In the genomic region with DNA sequence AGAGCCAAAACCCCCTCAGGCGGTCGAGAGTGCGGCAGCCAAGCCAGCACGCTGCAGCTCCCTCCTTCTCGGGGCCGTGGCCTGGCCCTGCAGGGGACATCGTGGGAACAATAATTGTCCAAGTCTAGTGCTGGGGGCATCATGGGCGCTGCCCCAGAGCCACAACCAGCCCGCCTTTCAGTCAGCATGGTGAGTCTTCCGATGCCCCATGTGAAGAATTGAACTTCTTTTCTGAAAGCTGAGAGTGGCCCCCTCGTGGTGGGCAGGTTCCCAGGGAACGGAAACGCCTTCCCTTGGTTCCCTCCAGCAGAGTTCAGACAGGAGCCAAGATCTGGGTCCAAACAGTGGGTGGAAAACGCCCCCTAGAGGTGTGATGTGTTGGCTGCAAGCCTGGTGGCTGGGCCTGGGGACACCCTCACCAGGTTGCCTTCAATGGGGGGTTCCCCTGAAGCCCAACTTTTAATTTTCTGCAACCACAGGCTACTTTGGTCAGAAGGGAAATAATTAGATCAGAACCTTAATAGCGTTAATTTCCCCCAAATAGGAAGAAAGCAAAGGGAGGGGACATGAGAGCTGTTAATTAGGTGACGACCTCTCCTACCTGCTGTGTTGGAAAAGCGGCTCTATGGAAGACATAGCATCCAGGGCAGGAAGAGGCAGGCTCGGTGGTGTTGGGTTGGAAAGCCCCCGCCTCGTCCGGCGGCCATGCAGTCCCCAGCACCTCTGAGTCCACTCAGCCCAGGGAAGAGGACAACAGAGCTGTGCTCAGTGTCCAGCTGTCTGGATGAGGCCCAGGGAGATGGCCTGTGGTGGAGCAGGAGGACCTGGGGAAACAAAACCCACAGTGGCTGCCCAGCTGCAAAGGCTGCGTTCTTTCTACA, we compare ENCODE assay signal across 9 cellular contexts. TPM values are rescaled to one million over a fixed set of nuclear protein-coding genes. Genes with fewer than 3 reads are reported as not detected.
DNase-seq lines count a peak whose midpoint lies in the region; ATAC-seq and TF ChIP-seq lines count a peak whose summit lies in the region.
"Had no signal": no experiment of that assay in that cellular context is flagged by ENCODE, and none has a peak within 500 bp of the region (broad histone marks: within the 10 kb centered on the region; RNA-seq: fewer than 3 reads in every experiment).

No MANE protein-coding gene starts in this region.

- 25 to 38% (median 32%) methylated on average over 16 to 23 of the region's 23 CpGs for WGBS in adrenal gland, 4 donors

- intact Hi-C loops in adrenal gland (cut with DNase I) = loop anchor here (5.0 to 10.0 kb wide), 4 partner anchors 124 to 487 kb away; a partner anchor contains a TSS
- intact Hi-C loops in left ventricle myocardium inferior (cut with micrococcal nuclease) = loop anchor here (5.0 to 10.0 kb wide), 2 partner anchors 124 to 287 kb away; no protein-coding TSS in a partner anchor

- H3K9me3 ChIP-seq in adrenal gland (replicated peaks in 1 of 3) = no peaks in the 10 kb centered on the region
- H3K9me3 ChIP-seq in left ventricle myocardium inferior (replicated peaks) = no peaks in the 10 kb centered on the region

- H3K27me3 ChIP-seq in adrenal gland (no peaks in the 10 kb centered on the region), left ventricle myocardium inferior (ENCODE audit: low read depth) (no peaks in the 10 kb centered on the region)

- DNase-seq in NCI-H1694 treated with DMSO at 0.1 percent for 48 hours (lab: John Stamatoyannopoulos, UW) = peak; percentile 88
- peak; percentile 44 for DNase-seq in T follicular helper cell (ENCODE audit: low read depth)
- peak; percentile 82 to 91 (median 87) for DNase-seq in adrenal gland
- peak; percentile 78 for DNase-seq in left ventricle myocardium inferior
- peak; percentile 92 for DNase-seq in retina

- ATAC-seq in GM18868 (IDR thresholded peaks at IDR 0.05; ENCODE audit: unreplicated experiment) (no peak), GM18498 (IDR thresholded peaks at IDR 0.05; ENCODE audit: unreplicated experiment) (no peak)

- peaks cover 3 to 20% of the 10 kb centered on the region in 2 donors for H3K4me1 ChIP-seq in adrenal gland (replicated peaks in 1 of 2)
- peaks cover 35% of the 10 kb centered on the region for H3K4me1 ChIP-seq in left ventricle myocardium inferior

- H3K36me3 ChIP-seq in adrenal gland (replicated peaks in 1 of 2) (no peaks in the 10 kb centered on the region), left ventricle myocardium inferior (no peaks in the 10 kb centered on the region)

- no peak overlapping the region for H3K4me3 ChIP-seq in adrenal gland
- H3K4me3 ChIP-seq in left ventricle myocardium inferior = no peak overlapping the region
- H3K4me3 ChIP-seq: skin epidermis had no signal

- no peak for TF ChIP-seq POLR2A in adrenal gland (IDR thresholded peaks at IDR 0.05)

- TF ChIP-seq CTCF in GM12874 (IDR thresholded peaks at IDR 0.05; ENCODE audit: insufficient read depth, low read depth, low read length) = peak; percentile 93
- peak; percentile 89 to 96 (median 92) for TF ChIP-seq CTCF in adrenal gland (IDR thresholded peaks at IDR 0.05)
- peak; percentile 89 for TF ChIP-seq CTCF in left ventricle myocardium inferior (IDR thresholded peaks at IDR 0.05; ENCODE audit: borderline replicate concordance)

- H3K27ac ChIP-seq in adrenal gland (no peak overlapping the region), left ventricle myocardium inferior (replicated peaks) (no peak overlapping the region)
- H3K27ac ChIP-seq: skin epidermis had no signal

RNA-seq across cellular contexts. Expression of a gene that starts 4.7 kb away (rescaled TPM):
- total RNA-seq in adrenal gland = 10 to 100 TPM in 2 of 8 donors, 1 to 10 TPM in 6; 4.3 to 12.8 (median 8.6) TPM
- polyA plus RNA-seq in adrenal gland = 10 to 100 TPM in 2 of 3 donors, 1 to 10 TPM in 1; 3.9 to 11.3 (median 10.1) TPM
- total RNA-seq in left ventricle myocardium inferior = 9.8 TPM

RNA-seq across cellular contexts. Expression of a gene that starts 13.1 kb away (rescaled TPM):
- total RNA-seq in adrenal gland = 10 to 100 TPM; 24.3 to 61.4 (median 45.0) TPM
- 100 to 1,000 TPM in 1 of 3 donors, 10 to 100 TPM in 1, 1 to 10 TPM in 1; 9.3 to 157 (median 68.5) TPM for polyA plus RNA-seq in adrenal gland
- total RNA-seq in left ventricle myocardium inferior = 19.2 TPM

RNA-seq across cellular contexts. Expression of a gene that starts 25.3 kb away (rescaled TPM):
- total RNA-seq in adrenal gland (1 to 10 TPM in 3 of 8 donors, under 1 TPM in 5; 0.43 to 2.2 (median 0.86) TPM), left ventricle myocardium inferior (2.1 TPM)
- 10 to 100 TPM in 2 of 3 donors, under 1 TPM in 1; 0.22 to 27.8 (median 12.1) TPM for polyA plus RNA-seq in adrenal gland
